8 cellular contexts compared by ENCODE assay signal in genomic region chr2:199456383-199457146, GRCh38. TPM values are rescaled to one million over a fixed set of nuclear protein-coding genes. Genes with fewer than 3 reads are reported as not detected.
DNase-seq lines count a peak whose midpoint lies in the region; ATAC-seq, FAIRE-seq and TF ChIP-seq lines count a peak whose summit lies in the region.

No MANE protein-coding gene starts in this region.

- POLR2A ChIA-PET in HepG2 (lab: Yijun Ruan, JAX): no interaction called here

- no peaks in the 10 kb centered on the region for H4K20me1 ChIP-seq in HepG2 (ENCODE audit: insufficient read depth, low read length)

- TF ChIP-seq CTCF in HepG2 (CRISPR knock-in tag; IDR thresholded peaks at IDR 0.05): no peak
- TF ChIP-seq CTCF in upper lobe of right lung (IDR thresholded peaks at IDR 0.05): no peak

- H3K4me3 ChIP-seq in HepG2 (replicated peaks in 1 of 3; ENCODE audit: insufficient read depth in 1 of 3, low read depth in 2 of 3, low read length in 3 of 3): peak overlapping the region; percentile 53 to 90 (median 67); a peak in 5 of 6 replicates
- H3K4me3 ChIP-seq in upper lobe of right lung: peak overlapping the region; percentile 95
- no peak overlapping the region for H3K4me3 ChIP-seq in effector memory CD4-positive, alpha-beta T cell (ENCODE audit: insufficient read depth, low read depth, low read length, poor library complexity, severe bottlenecking)

- no peaks in the 10 kb centered on the region for H3K36me3 Mint-ChIP-seq in activated naive CD8-positive, alpha-beta T cell
- H3K36me3 Mint-ChIP-seq in activated naive CD8-positive, alpha-beta T cell treated with anti-CD3 and anti-CD28 coated beads, Interleukin-2, amount 50 U/mL, for 24 hours (ENCODE audit: low read depth): peaks cover 2% of the 10 kb centered on the region
- peaks cover 9% of the 10 kb centered on the region for H3K36me3 Mint-ChIP-seq in activated T-helper 17 cell treated with anti-CD3 and anti-CD28 coated beads, Interleukin-2, amount 50 U/mL, for 72 hours (ENCODE audit: low read depth)

- peak overlapping the region; percentile 63 for H3K27ac ChIP-seq in HepG2 (ENCODE audit: extremely low read length, insufficient read depth, low read length)
- H3K27ac ChIP-seq in upper lobe of right lung: no peak overlapping the region
- no peak overlapping the region for H3K27ac ChIP-seq in effector memory CD4-positive, alpha-beta T cell (ENCODE audit: insufficient read depth, low read length, poor library complexity, severe bottlenecking)

- peaks cover 39% of the 10 kb centered on the region for H3K27me3 Mint-ChIP-seq in activated naive CD8-positive, alpha-beta T cell
- H3K27me3 Mint-ChIP-seq in activated naive CD8-positive, alpha-beta T cell treated with anti-CD3 and anti-CD28 coated beads, Interleukin-2, amount 50 U/mL, for 24 hours: peaks cover 61% of the 10 kb centered on the region
- peaks cover 41% of the 10 kb centered on the region for H3K27me3 Mint-ChIP-seq in activated T-helper 17 cell treated with anti-CD3 and anti-CD28 coated beads, Interleukin-2, amount 50 U/mL, for 72 hours

- H3K9me3 Mint-ChIP-seq in activated naive CD8-positive, alpha-beta T cell (ENCODE audit: low read depth): no peaks in the 10 kb centered on the region
- no peaks in the 10 kb centered on the region for H3K9me3 Mint-ChIP-seq in activated naive CD8-positive, alpha-beta T cell treated with anti-CD3 and anti-CD28 coated beads, Interleukin-2, amount 50 U/mL, for 24 hours
- H3K9me3 Mint-ChIP-seq in activated T-helper 17 cell treated with anti-CD3 and anti-CD28 coated beads, Interleukin-2, amount 50 U/mL, for 72 hours: no peaks in the 10 kb centered on the region

- no peak overlapping the region for H3K27ac Mint-ChIP-seq in activated naive CD8-positive, alpha-beta T cell
- no peak overlapping the region for H3K27ac Mint-ChIP-seq in activated naive CD8-positive, alpha-beta T cell treated with anti-CD3 and anti-CD28 coated beads, Interleukin-2, amount 50 U/mL, for 24 hours
- H3K27ac Mint-ChIP-seq in activated T-helper 17 cell treated with anti-CD3 and anti-CD28 coated beads, Interleukin-2, amount 50 U/mL, for 72 hours: no peak overlapping the region

- intact Hi-C loops in HepG2 (cut with micrococcal nuclease; ENCODE audit: unreplicated experiment): no loop called here
- intact Hi-C loops in upper lobe of right lung (cut with DNase I): no loop called here

- DNase-seq in activated naive CD8-positive, alpha-beta T cell treated with anti-CD3 and anti-CD28 coated beads, Interleukin-2, amount 50 U/mL, for 24 hours: no peak
- DNase-seq in HepG2 (ENCODE audit: low spot score): no peak
- no peak for DNase-seq in upper lobe of right lung
- no peak for DNase-seq in effector memory CD4-positive, alpha-beta T cell
- DNase-seq in NCI-H1930 (lab: John Stamatoyannopoulos, UW): no peak

- H3K9ac ChIP-seq in HepG2 (ENCODE audit: insufficient read depth, low read depth, low read length): peak overlapping the region; percentile 11; the same call in 1 of the 2 replicates

- CTCF ChIA-PET in HepG2 (lab: Yijun Ruan, JAX; ENCODE audit: low intra/inter-chr PET ratio, low total read pairs): no interaction called here

- no peak for TF ChIP-seq RAD21 in HepG2 (CRISPR knock-in tag; IDR thresholded peaks at IDR 0.05)

- TF ChIP-seq EP300 in HepG2 (IDR thresholded peaks at IDR 0.05; ENCODE audit: low read depth in 2 of 2, low read length in 2 of 2): no peak
- TF ChIP-seq EP300 in HepG2 (CRISPR knock-in tag; IDR thresholded peaks at IDR 0.05; ENCODE audit: borderline replicate concordance): no peak

- H3K9me3 ChIP-seq in HepG2 (ENCODE audit: low read length) (no peaks in the 10 kb centered on the region), upper lobe of right lung (no peaks in the 10 kb centered on the region)
- H3K9me3 ChIP-seq in effector memory CD4-positive, alpha-beta T cell (ENCODE audit: control insufficient read depth, low read length): no peaks in the 10 kb centered on the region

- 55% methylated on average over 44 of the region's 44 CpGs for WGBS in HepG2 (ENCODE audit: low lambda C conversion rate)

- no peaks in the 10 kb centered on the region for H3K36me3 ChIP-seq in HepG2 (replicated peaks in 1 of 2; ENCODE audit: control insufficient read depth in 1 of 2, insufficient read depth in 2 of 2, low read length in 2 of 2)
- H3K36me3 ChIP-seq in upper lobe of right lung: no peaks in the 10 kb centered on the region
- H3K36me3 ChIP-seq in effector memory CD4-positive, alpha-beta T cell (ENCODE audit: control insufficient read depth, insufficient read depth, low read length): no peaks in the 10 kb centered on the region

- H3K4me3 Mint-ChIP-seq in activated naive CD8-positive, alpha-beta T cell: peak overlapping the region; percentile 70
- H3K4me3 Mint-ChIP-seq in activated naive CD8-positive, alpha-beta T cell treated with anti-CD3 and anti-CD28 coated beads, Interleukin-2, amount 50 U/mL, for 24 hours: no peak overlapping the region
- peak overlapping the region; percentile 70 for H3K4me3 Mint-ChIP-seq in activated T-helper 17 cell treated with anti-CD3 and anti-CD28 coated beads, Interleukin-2, amount 50 U/mL, for 72 hours

- H3K4me2 ChIP-seq in HepG2 (ENCODE audit: low read depth, low read length): peak overlapping the region; percentile 99

- H3K27me3 ChIP-seq in HepG2 (ENCODE audit: control insufficient read depth in 1 of 2, insufficient read depth in 2 of 2, low read length in 2 of 2) (peaks cover 0 to 33% of the 10 kb centered on the region in 2 experiments; a peak in 4 of 5 replicates), upper lobe of right lung (peaks cover 75% of the 10 kb centered on the region)
- peaks cover 64% of the 10 kb centered on the region for H3K27me3 ChIP-seq in effector memory CD4-positive, alpha-beta T cell (replicated peaks; ENCODE audit: control insufficient read depth, insufficient read depth, low read length, poor library complexity, severe bottlenecking)

- no peak for FAIRE-seq in HepG2 (lab: Jason Lieb, UNC)

- no peak for ATAC-seq in activated naive CD8-positive, alpha-beta T cell treated with anti-CD3 and anti-CD28 coated beads, Interleukin-2, amount 50 U/mL, for 24 hours
- no peak for ATAC-seq in activated T-helper 17 cell treated with anti-CD3 and anti-CD28 coated beads, Interleukin-2, amount 50 U/mL, for 72 hours (replicated peaks)
- ATAC-seq in HepG2 (no peak), upper lobe of right lung (no peak), GM21390 (IDR thresholded peaks at IDR 0.05; ENCODE audit: unreplicated experiment) (no peak)

- peaks cover 33% of the 10 kb centered on the region for H3K4me1 ChIP-seq in HepG2 (ENCODE audit: insufficient read depth, low read length)
- H3K4me1 ChIP-seq in upper lobe of right lung: peaks cover 26% of the 10 kb centered on the region
- peaks cover 24% of the 10 kb centered on the region for H3K4me1 ChIP-seq in effector memory CD4-positive, alpha-beta T cell (ENCODE audit: control insufficient read depth, insufficient read depth, low read length, poor library complexity, severe bottlenecking)

- no TSS peak for BruUV-seq in HepG2 (replicated peaks; lab: Mats Ljungman, UMichigan)

- no peak for TF ChIP-seq POLR2A in HepG2 (IDR thresholded peaks at IDR 0.05; ENCODE audit: insufficient read depth in 1 of 2, low read depth in 2 of 2, low read length in 2 of 2)

- no peaks in the 10 kb centered on the region for H3K79me2 ChIP-seq in HepG2 (ENCODE audit: insufficient read depth, low read length)

- H3K4me1 Mint-ChIP-seq in activated naive CD8-positive, alpha-beta T cell (ENCODE audit: low read depth): peaks cover 33% of the 10 kb centered on the region
- H3K4me1 Mint-ChIP-seq in activated naive CD8-positive, alpha-beta T cell treated with anti-CD3 and anti-CD28 coated beads, Interleukin-2, amount 50 U/mL, for 24 hours: peaks cover 31% of the 10 kb centered on the region
- H3K4me1 Mint-ChIP-seq in activated T-helper 17 cell treated with anti-CD3 and anti-CD28 coated beads, Interleukin-2, amount 50 U/mL, for 72 hours: peaks cover 5% of the 10 kb centered on the region

- no peak overlapping the region for H2AFZ ChIP-seq in HepG2 (ENCODE audit: low read length)

- in situ Hi-C loops in HepG2 (cut with HindIII; ENCODE audit: extremely low pct_ligation_motif_present, low pct_unique_long_range_greater_than_20kb): no loop called here

TF ChIP-seq in HepG2, 621 proteins besides CTCF, POLR2A, EP300 and RAD21 (continues in another document):
- 0 out of 2 replicates have a peak, but pooled peaks have one; percentile 1 for TF ChIP-seq SSRP1 (CRISPR knock-in tag; IDR thresholded peaks at IDR 0.05)
- TF ChIP-seq HOXA3 (CRISPR knock-in tag; IDR thresholded peaks at IDR 0.05): 0 out of 2 replicates have a peak, but pooled peaks have one; percentile 27
- peak; percentile 86 for TF ChIP-seq PCBP1 (IDR thresholded peaks at IDR 0.05; ENCODE audit: borderline replicate concordance, low read depth, low read length)
- TF ChIP-seq PRPF4 (IDR thresholded peaks at IDR 0.05; ENCODE audit: low read depth, low read length, poor library complexity, severe bottlenecking): peak; percentile 72

RNA-seq across cellular contexts. Expression of gene SATB2, which starts 1.2 kb away (rescaled TPM):
- total RNA-seq in activated T-helper 17 cell treated with anti-CD3 and anti-CD28 coated beads, Interleukin-2, amount 50 U/mL, for 72 hours: under 1 TPM in 1 of 2 donors, not detected in 1; 0.15 TPM
- total RNA-seq in HepG2 (2016; rRNA removed; fragmentation: Illumina TruSeq; extraction: Trizol): 5.2 and 5.5 TPM in 2 replicates
- total RNA-seq in HepG2 (2016; cell fraction: cytosol; rRNA removed; fragmentation: Illumina TruSeq; extraction: Trizol; ENCODE audit: low read depth): 33.3 and 40.2 TPM in 2 replicates
- 4.6 and 5.5 TPM in 2 replicates for total RNA-seq in HepG2 (2016; cell fraction: insoluble cytoplasmic fraction; rRNA removed; fragmentation: Illumina TruSeq; extraction: Trizol)
- total RNA-seq in HepG2 (2016; cell fraction: membrane; rRNA removed; fragmentation: Illumina TruSeq; extraction: Trizol): 10.3 and 11.5 TPM in 2 replicates
- total RNA-seq in HepG2 (2016; cell fraction: nucleus; rRNA removed; fragmentation: Illumina TruSeq; extraction: Trizol): 14.8 and 18.4 TPM in 2 replicates
- polyA plus RNA-seq in HepG2 (2011; rRNA removed): 2.5 and 4.3 TPM in 2 replicates
- 1.4 and 1.8 TPM in 2 replicates for polyA plus RNA-seq in HepG2 (2011; cell fraction: cytosol; rRNA removed)
- polyA plus RNA-seq in HepG2 (2011; cell fraction: nucleus; rRNA removed): 10.0 and 10.6 TPM in 2 replicates
- 2.3 and 3.7 TPM in 2 replicates for polyA plus RNA-seq in HepG2 (2012)
- polyA plus RNA-seq in HepG2 (2016; cell fraction: cytosol; fragmentation: Illumina TruSeq; extraction: Trizol; ENCODE audit: low read depth): 0.33 and 0.40 TPM in 2 replicates
- 6.6 and 7.2 TPM in 2 replicates for polyA plus RNA-seq in HepG2 (2016; cell fraction: insoluble cytoplasmic fraction; fragmentation: Illumina TruSeq; extraction: Trizol; ENCODE audit: low read depth)
- 1.7 and 1.9 TPM in 2 replicates for polyA plus RNA-seq in HepG2 (2016; cell fraction: membrane; fragmentation: Illumina TruSeq; extraction: Trizol; ENCODE audit: low read depth)
- polyA plus RNA-seq in HepG2 (2016; cell fraction: nucleus; fragmentation: Illumina TruSeq; extraction: Trizol; ENCODE audit: insufficient read depth, low read depth): 12.5 and 13.9 TPM in 2 replicates
- polyA minus RNA-seq in HepG2 (2011; rRNA and poly(A)+ RNA removed; ENCODE audit: low replicate concordance): 4.6 and 7.1 TPM in 2 replicates
- polyA minus RNA-seq in HepG2 (2011; cell fraction: cytosol; rRNA and poly(A)+ RNA removed): 2.8 and 3.7 TPM in 2 replicates
- 19.8 and 22.8 TPM in 2 replicates for polyA minus RNA-seq in HepG2 (2011; cell fraction: nucleus; rRNA and poly(A)+ RNA removed)
- 3.9 TPM for total RNA-seq in upper lobe of right lung
